In the genomic region with DNA sequence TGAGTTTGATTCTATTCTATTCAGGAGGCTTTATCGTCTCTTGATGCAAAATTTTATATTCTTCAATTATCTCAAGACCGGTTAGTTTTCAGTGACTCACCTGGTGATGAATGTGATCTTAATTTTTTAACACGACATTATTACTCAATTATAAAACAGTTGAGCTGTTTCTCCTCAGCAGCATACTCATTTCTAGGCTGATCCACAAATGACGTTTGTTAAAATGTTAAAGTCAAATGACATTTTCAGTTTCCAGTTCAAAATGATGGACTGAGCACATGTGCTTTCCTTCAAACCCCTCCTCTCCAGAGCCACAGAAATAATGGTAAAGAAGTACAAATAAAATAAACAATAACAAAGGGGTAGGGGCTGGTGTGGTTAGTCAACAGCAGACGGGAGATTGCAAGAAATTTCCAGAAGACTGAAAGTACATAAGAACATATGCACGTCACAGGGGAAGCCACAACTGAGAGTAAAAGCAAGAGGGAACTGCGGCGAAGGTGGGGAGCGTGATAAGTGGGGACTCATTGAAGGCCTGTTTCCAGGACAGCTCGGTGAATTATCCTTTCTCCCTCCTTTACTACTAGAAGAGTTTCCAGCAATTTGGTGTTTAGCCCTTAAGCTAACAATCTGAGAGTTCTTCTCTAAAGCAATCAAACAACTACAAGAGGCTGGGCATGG, we compare ENCODE assay signal across 21 cellular contexts. TPM values are rescaled to one million over a fixed set of nuclear protein-coding genes. Genes with fewer than 3 reads are reported as not detected.
DNase-seq lines count a peak whose midpoint lies in the region; ATAC-seq, FAIRE-seq and TF ChIP-seq lines count a peak whose summit lies in the region.
"Had no signal": no experiment of that assay in that cellular context is flagged by ENCODE, and none has a peak within 500 bp of the region (broad histone marks: within the 10 kb centered on the region; RNA-seq: fewer than 3 reads in every experiment).

No MANE protein-coding gene starts in this region.

- ATAC-seq in activated CD8-positive, alpha-beta memory T cell treated with anti-CD3 and anti-CD28 coated beads, Interleukin-2, amount 10 ng/mL, durations not matched to agents 7 days and 5 days: peak; percentile 84
- ATAC-seq: A549, HCT116, PC-3 had no signal

- no peaks in the 10 kb centered on the region for H3K9me3 Mint-ChIP-seq in activated CD8-positive, alpha-beta memory T cell treated with anti-CD3 and anti-CD28 coated beads, Interleukin-2, amount 10 ng/mL, durations not matched to agents 7 days and 5 days (ENCODE audit: low read depth)
- H3K9me3 Mint-ChIP-seq: CD8-positive, alpha-beta memory T cell had no signal

- intact Hi-C loops in A673 (cut with micrococcal nuclease; ENCODE audit: unreplicated experiment): no loop called here

- peak; percentile 73 for DNase-seq in activated CD8-positive, alpha-beta memory T cell treated with anti-CD3 and anti-CD28 coated beads, Interleukin-2, amount 10 ng/mL, durations not matched to agents 7 days and 5 days
- DNase-seq in activated CD8-positive, alpha-beta memory T cell treated with anti-CD3 and anti-CD28 coated beads, Interleukin-2, amount 50 U/mL, for 48 hours: no peak
- no peak for DNase-seq in A673 (ENCODE audit: low spot score)
- DNase-seq in RWPE1 (ENCODE audit: low spot score): peak; percentile 29
- DNase-seq in COLO668 (lab: John Stamatoyannopoulos, UW; ENCODE audit: unreplicated experiment): no peak
- no peak for DNase-seq in DMS79 treated with DMSO at 0.1 percent for 48 hours (lab: John Stamatoyannopoulos, UW)
- DNase-seq: C1 segment of cervical spinal cord; CD8-positive, alpha-beta memory T cell; GOT3; MM.1S; NCI-H1092; NCI-H146; NCI-H2029 treated with DMSO at 0.1 percent for 48 hours; NCI-H2171; NCI-H526; PC-3 had no signal

- H3K27me3 Mint-ChIP-seq in activated CD8-positive, alpha-beta memory T cell treated with anti-CD3 and anti-CD28 coated beads, Interleukin-2, amount 10 ng/mL, durations not matched to agents 7 days and 5 days: no peaks in the 10 kb centered on the region

- H3K4me1 Mint-ChIP-seq in activated CD8-positive, alpha-beta memory T cell treated with anti-CD3 and anti-CD28 coated beads, Interleukin-2, amount 10 ng/mL, durations not matched to agents 7 days and 5 days: peaks cover 16% of the 10 kb centered on the region

- peak overlapping the region; percentile 34 for H3K4me3 Mint-ChIP-seq in activated CD8-positive, alpha-beta memory T cell treated with anti-CD3 and anti-CD28 coated beads, Interleukin-2, amount 10 ng/mL, durations not matched to agents 7 days and 5 days

- H3K4me3 ChIP-seq in A673 (ENCODE audit: low read depth, low read length, poor library complexity, severe bottlenecking): no peak overlapping the region
- H3K4me3 ChIP-seq: A549 had no signal

- H3K27ac ChIP-seq in A673 (ENCODE audit: low read depth, low read length, poor library complexity, severe bottlenecking) (peak overlapping the region; percentile 45), RWPE1 (no peak overlapping the region)
- H3K27ac ChIP-seq: A549 had no signal

- no TSS peak for BruUV-seq in A673 (replicated peaks; lab: Mats Ljungman, UMichigan)

- H3K36me3 ChIP-seq in A673 (ENCODE audit: insufficient read depth, low read length, poor library complexity, severe bottlenecking): peaks cover 41% of the 10 kb centered on the region

- peak overlapping the region; percentile 63 for H3K27ac Mint-ChIP-seq in activated CD8-positive, alpha-beta memory T cell treated with anti-CD3 and anti-CD28 coated beads, Interleukin-2, amount 10 ng/mL, durations not matched to agents 7 days and 5 days

- peak; percentile 51 for FAIRE-seq in islet of Langerhans (lab: Jason Lieb, UNC)
- FAIRE-seq: A549, D721Med, GM12892 had no signal

- CTCF ChIA-PET in activated CD8-positive, alpha-beta memory T cell treated with anti-CD3 and anti-CD28 coated beads, Interleukin-2, amount 10 ng/mL, durations not matched to agents 7 days and 5 days (lab: Charles Lee): interaction anchor here (1.0 to 2.5 kb wide), 3 partner anchors 9 to 52 kb away, joined by 3 to 11 read pairs (median 3); no protein-coding TSS in a partner anchor
- CTCF ChIA-PET in A673 (lab: Charles Lee) (no interaction called here), RWPE1 (lab: Yijun Ruan, JAX) (interaction anchor here (0.6 kb wide), 1 partner anchor 558 kb away, joined by 3 read pairs; no protein-coding TSS in a partner anchor)

- H3K4me1 ChIP-seq in A673 (ENCODE audit: insufficient read depth, low read length, poor library complexity, severe bottlenecking): peaks cover 54% of the 10 kb centered on the region
- H3K4me1 ChIP-seq: A549 had no signal

- no peaks in the 10 kb centered on the region for H3K27me3 ChIP-seq in A673 (replicated peaks; ENCODE audit: insufficient read depth, low read depth, low read length, poor library complexity)

- TF ChIP-seq CTCF in A673 (conservative IDR thresholded peaks at IDR 0.05; ENCODE audit: low read depth, low read length) (no peak), RWPE1 (conservative IDR thresholded peaks at IDR 0.05; ENCODE audit: low read depth) (no peak)

- H3K36me3 Mint-ChIP-seq in activated CD8-positive, alpha-beta memory T cell treated with anti-CD3 and anti-CD28 coated beads, Interleukin-2, amount 10 ng/mL, durations not matched to agents 7 days and 5 days: no peaks in the 10 kb centered on the region
- H3K36me3 Mint-ChIP-seq: CD8-positive, alpha-beta memory T cell had no signal

- POLR2A ChIA-PET in A673 (lab: Charles Lee; ENCODE audit: low non-redundant PET) (no interaction called here), RWPE1 (lab: Yijun Ruan, JAX; ENCODE audit: low non-redundant PET) (no interaction called here)

- H3K9me3 ChIP-seq in A673 (ENCODE audit: low read depth, low read length, poor library complexity, severe bottlenecking): no peaks in the 10 kb centered on the region
- H3K9me3 ChIP-seq: A549 had no signal

RNA-seq across cellular contexts. Expression of a gene that starts 10.9 kb away (rescaled TPM):
- total RNA-seq in activated CD8-positive, alpha-beta memory T cell treated with anti-CD3 and anti-CD28 coated beads, Interleukin-2, amount 10 ng/mL, durations not matched to agents 7 days and 5 days: 1 to 10 TPM; 6.3 to 7.4 TPM
- 301 and 326 TPM in 2 replicates for total RNA-seq in A673 (2021)

Comparison
In these comparisons a context has a peak if more than half of its experiments do, and no peak if none do; other contexts are left out.
1. DNase-seq: peak in activated CD8-positive, alpha-beta memory T cell treated with anti-CD3 and anti-CD28 coated beads, Interleukin-2, amount 10 ng/mL, durations not matched to agents 7 days and 5 days (single experiment) and RWPE1 (single experiment); none in activated CD8-positive, alpha-beta memory T cell treated with anti-CD3 and anti-CD28 coated beads, Interleukin-2, amount 50 U/mL, for 48 hours (single experiment), A673 (single experiment), COLO668 (single experiment) and DMS79 treated with DMSO at 0.1 percent for 48 hours (single experiment).
2. RNA of a gene that starts 10.9 kb away (total RNA-seq): 301 to 326 TPM in A673; 6.3 to 7.4 TPM in activated CD8-positive, alpha-beta memory T cell treated with anti-CD3 and anti-CD28 coated beads, Interleukin-2, amount 10 ng/mL, durations not matched to agents 7 days and 5 days; every median in the first group is over 10 times any median in the second.